Comparison of ENCODE assay signal across 10 cellular contexts in genomic region chr1:246329900-246330299, GRCh38.
DNase-seq lines count a peak whose midpoint lies in the region; ATAC-seq and TF ChIP-seq lines count a peak whose summit lies in the region.
"Had no signal": no experiment of that assay in that cellular context is flagged by ENCODE, and none has a peak within 500 bp of the region (broad histone marks: within the 10 kb centered on the region; RNA-seq: fewer than 3 reads in every experiment).

No MANE protein-coding gene starts in this region.

- H3K4me3 Mint-ChIP-seq in central memory CD8-positive, alpha-beta T cell = peak overlapping the region; percentile 6

- no peaks in the 10 kb centered on the region for H3K9me3 ChIP-seq in gastrocnemius medialis
- H3K9me3 ChIP-seq: thyroid gland had no signal

- H3K36me3 Mint-ChIP-seq in central memory CD8-positive, alpha-beta T cell (ENCODE audit: insufficient read depth) = peaks cover 1% of the 10 kb centered on the region

- no peak for TF ChIP-seq POLR2A in gastrocnemius medialis (IDR thresholded peaks at IDR 0.05)

- POLR2A ChIA-PET in RWPE1 (lab: Yijun Ruan, JAX; ENCODE audit: low non-redundant PET) = no interaction called here

- H3K4me1 ChIP-seq in gastrocnemius medialis = no peaks in the 10 kb centered on the region
- H3K4me1 ChIP-seq: parathyroid adenoma, thyroid gland had no signal

- intact Hi-C loops in gastrocnemius medialis (cut with DNase I; ENCODE audit: low total_unique reads) = no loop called here

- H3K27ac ChIP-seq in RWPE1 (no peak overlapping the region), gastrocnemius medialis (no peak overlapping the region)
- H3K27ac ChIP-seq: parathyroid adenoma, thyroid gland had no signal

- H3K27me3 Mint-ChIP-seq in central memory CD8-positive, alpha-beta T cell = no peaks in the 10 kb centered on the region

- peaks cover 23% of the 10 kb centered on the region for H3K4me1 Mint-ChIP-seq in central memory CD8-positive, alpha-beta T cell

- no peaks in the 10 kb centered on the region for H3K36me3 ChIP-seq in gastrocnemius medialis
- H3K36me3 ChIP-seq: thyroid gland had no signal

- DNase-seq in central memory CD8-positive, alpha-beta T cell (ENCODE audit: low spot score in 2 of 2) = no peak
- DNase-seq in NCI-H1092 treated with DMSO at 0.1 percent for 48 hours (lab: John Stamatoyannopoulos, UW) (no peak), occipital lobe (lab: John Stamatoyannopoulos, UW) (no peak), RWPE1 (ENCODE audit: low spot score) (no peak), gastrocnemius medialis (no peak)
- DNase-seq: thyroid gland had no signal

- TF ChIP-seq CTCF in RWPE1 (conservative IDR thresholded peaks at IDR 0.05; ENCODE audit: low read depth) (no peak), gastrocnemius medialis (IDR thresholded peaks at IDR 0.05 in 4 of 5, conservative IDR thresholded peaks at IDR 0.05 in 1 of 5) (no peak)

- H3K27ac Mint-ChIP-seq in central memory CD8-positive, alpha-beta T cell (ENCODE audit: low read depth) = peak overlapping the region; percentile 18

- ATAC-seq in GM18519 (IDR thresholded peaks at IDR 0.05; ENCODE audit: low FRiP score, unreplicated experiment) (peak; percentile 99), GM21360 (IDR thresholded peaks at IDR 0.05; ENCODE audit: unreplicated experiment) (peak; percentile 99), HG03139 (IDR thresholded peaks at IDR 0.05; ENCODE audit: unreplicated experiment) (peak; percentile 92), gastrocnemius medialis (no peak)
- no peak for ATAC-seq in central memory CD8-positive, alpha-beta T cell (replicated peaks; ENCODE audit: extremely low read depth, poor library complexity, severe bottlenecking)

- H3K4me3 ChIP-seq in gastrocnemius medialis = no peak overlapping the region
- H3K4me3 ChIP-seq: thyroid gland had no signal

- H3K27me3 ChIP-seq in gastrocnemius medialis = no peaks in the 10 kb centered on the region
- H3K27me3 ChIP-seq: thyroid gland had no signal

- in situ Hi-C loops in gastrocnemius medialis (cut with MboI; ENCODE audit: low sequenced_read_pairs in 4 of 4) = no loop called here

- H3K9me3 Mint-ChIP-seq in central memory CD8-positive, alpha-beta T cell = no peaks in the 10 kb centered on the region

- CTCF ChIA-PET in RWPE1 (lab: Yijun Ruan, JAX) = interaction anchor here (0.7 kb wide), 1 partner anchor 1196 kb away, joined by 4 read pairs; no protein-coding TSS in a partner anchor

Comparison
In these comparisons a context has a peak if more than half of its experiments do, and no peak if none do; other contexts are left out.
1. ATAC-seq: peak in GM18519 (single experiment), GM21360 (single experiment) and HG03139 (single experiment); none in central memory CD8-positive, alpha-beta T cell (single experiment) and gastrocnemius medialis (0 of 2).